Comparison of ENCODE assay signal across 1 cellular context in the genomic region with DNA sequence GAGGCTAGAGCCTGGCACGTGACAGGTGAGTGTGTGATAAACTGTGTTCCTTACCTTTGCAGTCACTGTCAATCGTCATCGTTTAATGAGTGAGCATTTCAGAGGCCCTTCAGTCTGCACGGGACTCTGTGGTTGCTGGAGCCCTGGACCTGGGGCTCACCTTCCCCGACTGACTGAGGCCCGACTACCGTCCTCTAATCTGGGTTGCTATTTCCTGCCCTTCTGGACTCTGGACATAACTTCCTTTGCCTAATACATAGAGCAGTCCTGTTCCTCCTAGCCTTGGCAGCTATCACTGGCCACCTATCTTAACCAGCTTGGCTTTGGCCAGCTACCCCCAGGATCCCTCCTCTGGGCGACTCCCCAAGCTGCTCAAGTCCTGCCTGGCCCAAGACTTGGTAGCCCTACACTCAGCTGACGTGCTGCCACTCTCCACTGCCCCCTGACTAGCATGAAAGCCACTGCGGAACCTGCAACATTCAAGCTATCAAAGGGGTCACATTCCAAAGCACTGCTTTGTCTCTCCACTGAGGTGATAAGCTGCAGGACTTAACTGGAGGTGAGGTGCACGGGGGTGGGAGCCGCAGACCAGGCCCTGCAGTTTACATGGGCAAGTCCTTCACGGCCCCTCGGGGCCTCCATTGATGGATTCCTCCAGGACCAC.
TF ChIP-seq lines count a peak whose summit lies in the region.

No MANE protein-coding gene starts in this region.

TF ChIP-seq in HepG2, 621 proteins besides CTCF, POLR2A, EP300 and RAD21 (continued from another document and continues in another):
- TF ChIP-seq, protein P1, sequence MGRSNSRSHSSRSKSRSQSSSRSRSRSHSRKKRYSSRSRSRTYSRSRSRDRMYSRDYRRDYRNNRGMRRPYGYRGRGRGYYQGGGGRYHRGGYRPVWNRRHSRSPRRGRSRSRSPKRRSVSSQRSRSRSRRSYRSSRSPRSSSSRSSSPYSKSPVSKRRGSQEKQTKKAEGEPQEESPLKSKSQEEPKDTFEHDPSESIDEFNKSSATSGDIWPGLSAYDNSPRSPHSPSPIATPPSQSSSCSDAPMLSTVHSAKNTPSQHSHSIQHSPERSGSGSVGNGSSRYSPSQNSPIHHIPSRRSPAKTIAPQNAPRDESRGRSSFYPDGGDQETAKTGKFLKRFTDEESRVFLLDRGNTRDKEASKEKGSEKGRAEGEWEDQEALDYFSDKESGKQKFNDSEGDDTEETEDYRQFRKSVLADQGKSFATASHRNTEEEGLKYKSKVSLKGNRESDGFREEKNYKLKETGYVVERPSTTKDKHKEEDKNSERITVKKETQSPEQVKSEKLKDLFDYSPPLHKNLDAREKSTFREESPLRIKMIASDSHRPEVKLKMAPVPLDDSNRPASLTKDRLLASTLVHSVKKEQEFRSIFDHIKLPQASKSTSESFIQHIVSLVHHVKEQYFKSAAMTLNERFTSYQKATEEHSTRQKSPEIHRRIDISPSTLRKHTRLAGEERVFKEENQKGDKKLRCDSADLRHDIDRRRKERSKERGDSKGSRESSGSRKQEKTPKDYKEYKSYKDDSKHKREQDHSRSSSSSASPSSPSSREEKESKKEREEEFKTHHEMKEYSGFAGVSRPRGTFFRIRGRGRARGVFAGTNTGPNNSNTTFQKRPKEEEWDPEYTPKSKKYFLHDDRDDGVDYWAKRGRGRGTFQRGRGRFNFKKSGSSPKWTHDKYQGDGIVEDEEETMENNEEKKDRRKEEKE (IDR thresholded peaks at IDR 0.05): no peak
- TF ChIP-seq ZSCAN12 (CRISPR knock-in tag; IDR thresholded peaks at IDR 0.05) (no peak), KLF12 (CRISPR knock-in tag; IDR thresholded peaks at IDR 0.05; ENCODE audit: borderline replicate concordance) (no peak), ZKSCAN1 (IDR thresholded peaks at IDR 0.05; ENCODE audit: low read length) (no peak), ZNF660 (CRISPR knock-in tag; IDR thresholded peaks at IDR 0.05; ENCODE audit: borderline replicate concordance, low read depth) (no peak), NR2F2 (IDR thresholded peaks at IDR 0.05; ENCODE audit: borderline replicate concordance, low read depth) (no peak; the same call in 1 of the 2 replicates), ETV5 (CRISPR knock-in tag; IDR thresholded peaks at IDR 0.05; ENCODE audit: borderline replicate concordance) (peak; percentile 93), CBFB (CRISPR knock-in tag; IDR thresholded peaks at IDR 0.05) (peak; percentile 37; the same call in 1 of the 2 replicates), CEBPG (CRISPR knock-in tag; IDR thresholded peaks at IDR 0.05) (0 out of 2 replicates have a peak, but pooled peaks have one; percentile 35), XRCC5 (optimal IDR thresholded peaks at IDR 0.05; ENCODE audit: low read length) (peak; percentile 72), ZNF672 (CRISPR knock-in tag; IDR thresholded peaks at IDR 0.05) (no peak), ZNF816 (CRISPR knock-in tag; IDR thresholded peaks at IDR 0.05; ENCODE audit: borderline replicate concordance) (no peak), ZNF839 (CRISPR knock-in tag; IDR thresholded peaks at IDR 0.05; ENCODE audit: borderline replicate concordance) (peak; percentile 78; the same call in 1 of the 2 replicates), RBM39 (IDR thresholded peaks at IDR 0.05; ENCODE audit: low read depth, low read length, poor library complexity, severe bottlenecking) (no peak), CBX2 (IDR thresholded peaks at IDR 0.05; ENCODE audit: low read depth, low read length) (no peak), CBX2 (CRISPR knock-in tag; IDR thresholded peaks at IDR 0.05; ENCODE audit: low read depth) (no peak), ZFAT (CRISPR knock-in tag; conservative IDR thresholded peaks at IDR 0.05) (no peak), TGIF2 (CRISPR knock-in tag; IDR thresholded peaks at IDR 0.05) (no peak), GPN1 (CRISPR knock-in tag; IDR thresholded peaks at IDR 0.05; ENCODE audit: borderline replicate concordance) (no peak), ZNF674 (CRISPR knock-in tag; IDR thresholded peaks at IDR 0.05; ENCODE audit: low read depth) (no peak), PRMT3 (CRISPR knock-in tag; IDR thresholded peaks at IDR 0.05; ENCODE audit: borderline replicate concordance, low read depth) (no peak), ZNF501 (CRISPR knock-in tag; IDR thresholded peaks at IDR 0.05) (0 out of 2 replicates have a peak, but pooled peaks have one; percentile 41), ZFP36 (IDR thresholded peaks at IDR 0.05; ENCODE audit: borderline replicate concordance, low read depth, low read length, partially characterized antibody) (no peak), HDAC2 (CRISPR knock-in tag; IDR thresholded peaks at IDR 0.05) (peak; percentile 75), CHD2 (IDR thresholded peaks at IDR 0.05; ENCODE audit: low read depth, low read length) (no peak), PHF8 (CRISPR knock-in tag; IDR thresholded peaks at IDR 0.05) (peak; percentile 64), ZNF335 (CRISPR knock-in tag; IDR thresholded peaks at IDR 0.05) (peak; percentile 86), ZNF468 (CRISPR knock-in tag; IDR thresholded peaks at IDR 0.05) (no peak), CBX5 (CRISPR knock-in tag; IDR thresholded peaks at IDR 0.05; ENCODE audit: borderline replicate concordance) (peak; percentile 39; the same call in 1 of the 2 replicates), ZNF83 (CRISPR knock-in tag; IDR thresholded peaks at IDR 0.05; ENCODE audit: borderline replicate concordance) (no peak)
- TF ChIP-seq, protein P2, sequence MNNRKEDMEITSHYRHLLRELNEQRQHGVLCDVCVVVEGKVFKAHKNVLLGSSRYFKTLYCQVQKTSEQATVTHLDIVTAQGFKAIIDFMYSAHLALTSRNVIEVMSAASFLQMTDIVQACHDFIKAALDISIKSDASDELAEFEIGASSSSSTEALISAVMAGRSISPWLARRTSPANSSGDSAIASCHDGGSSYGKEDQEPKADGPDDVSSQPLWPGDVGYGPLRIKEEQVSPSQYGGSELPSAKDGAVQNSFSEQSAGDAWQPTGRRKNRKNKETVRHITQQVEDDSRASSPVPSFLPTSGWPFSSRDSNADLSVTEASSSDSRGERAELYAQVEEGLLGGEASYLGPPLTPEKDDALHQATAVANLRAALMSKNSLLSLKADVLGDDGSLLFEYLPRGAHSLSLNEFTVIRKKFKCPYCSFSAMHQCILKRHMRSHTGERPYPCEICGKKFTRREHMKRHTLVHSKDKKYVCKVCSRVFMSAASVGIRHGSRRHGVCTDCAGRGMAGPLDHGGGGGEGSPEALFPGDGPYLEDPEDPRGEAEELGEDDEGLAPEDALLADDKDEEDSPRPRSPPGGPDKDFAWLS (CRISPR knock-in tag; IDR thresholded peaks at IDR 0.05; ENCODE audit: borderline replicate concordance): no peak
- TF ChIP-seq, protein P3, sequence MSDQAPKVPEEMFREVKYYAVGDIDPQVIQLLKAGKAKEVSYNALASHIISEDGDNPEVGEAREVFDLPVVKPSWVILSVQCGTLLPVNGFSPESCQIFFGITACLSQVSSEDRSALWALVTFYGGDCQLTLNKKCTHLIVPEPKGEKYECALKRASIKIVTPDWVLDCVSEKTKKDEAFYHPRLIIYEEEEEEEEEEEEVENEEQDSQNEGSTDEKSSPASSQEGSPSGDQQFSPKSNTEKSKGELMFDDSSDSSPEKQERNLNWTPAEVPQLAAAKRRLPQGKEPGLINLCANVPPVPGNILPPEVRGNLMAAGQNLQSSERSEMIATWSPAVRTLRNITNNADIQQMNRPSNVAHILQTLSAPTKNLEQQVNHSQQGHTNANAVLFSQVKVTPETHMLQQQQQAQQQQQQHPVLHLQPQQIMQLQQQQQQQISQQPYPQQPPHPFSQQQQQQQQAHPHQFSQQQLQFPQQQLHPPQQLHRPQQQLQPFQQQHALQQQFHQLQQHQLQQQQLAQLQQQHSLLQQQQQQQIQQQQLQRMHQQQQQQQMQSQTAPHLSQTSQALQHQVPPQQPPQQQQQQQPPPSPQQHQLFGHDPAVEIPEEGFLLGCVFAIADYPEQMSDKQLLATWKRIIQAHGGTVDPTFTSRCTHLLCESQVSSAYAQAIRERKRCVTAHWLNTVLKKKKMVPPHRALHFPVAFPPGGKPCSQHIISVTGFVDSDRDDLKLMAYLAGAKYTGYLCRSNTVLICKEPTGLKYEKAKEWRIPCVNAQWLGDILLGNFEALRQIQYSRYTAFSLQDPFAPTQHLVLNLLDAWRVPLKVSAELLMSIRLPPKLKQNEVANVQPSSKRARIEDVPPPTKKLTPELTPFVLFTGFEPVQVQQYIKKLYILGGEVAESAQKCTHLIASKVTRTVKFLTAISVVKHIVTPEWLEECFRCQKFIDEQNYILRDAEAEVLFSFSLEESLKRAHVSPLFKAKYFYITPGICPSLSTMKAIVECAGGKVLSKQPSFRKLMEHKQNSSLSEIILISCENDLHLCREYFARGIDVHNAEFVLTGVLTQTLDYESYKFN (CRISPR knock-in tag; conservative IDR thresholded peaks at IDR 0.05): peak; percentile 92
- TF ChIP-seq, protein P4, sequence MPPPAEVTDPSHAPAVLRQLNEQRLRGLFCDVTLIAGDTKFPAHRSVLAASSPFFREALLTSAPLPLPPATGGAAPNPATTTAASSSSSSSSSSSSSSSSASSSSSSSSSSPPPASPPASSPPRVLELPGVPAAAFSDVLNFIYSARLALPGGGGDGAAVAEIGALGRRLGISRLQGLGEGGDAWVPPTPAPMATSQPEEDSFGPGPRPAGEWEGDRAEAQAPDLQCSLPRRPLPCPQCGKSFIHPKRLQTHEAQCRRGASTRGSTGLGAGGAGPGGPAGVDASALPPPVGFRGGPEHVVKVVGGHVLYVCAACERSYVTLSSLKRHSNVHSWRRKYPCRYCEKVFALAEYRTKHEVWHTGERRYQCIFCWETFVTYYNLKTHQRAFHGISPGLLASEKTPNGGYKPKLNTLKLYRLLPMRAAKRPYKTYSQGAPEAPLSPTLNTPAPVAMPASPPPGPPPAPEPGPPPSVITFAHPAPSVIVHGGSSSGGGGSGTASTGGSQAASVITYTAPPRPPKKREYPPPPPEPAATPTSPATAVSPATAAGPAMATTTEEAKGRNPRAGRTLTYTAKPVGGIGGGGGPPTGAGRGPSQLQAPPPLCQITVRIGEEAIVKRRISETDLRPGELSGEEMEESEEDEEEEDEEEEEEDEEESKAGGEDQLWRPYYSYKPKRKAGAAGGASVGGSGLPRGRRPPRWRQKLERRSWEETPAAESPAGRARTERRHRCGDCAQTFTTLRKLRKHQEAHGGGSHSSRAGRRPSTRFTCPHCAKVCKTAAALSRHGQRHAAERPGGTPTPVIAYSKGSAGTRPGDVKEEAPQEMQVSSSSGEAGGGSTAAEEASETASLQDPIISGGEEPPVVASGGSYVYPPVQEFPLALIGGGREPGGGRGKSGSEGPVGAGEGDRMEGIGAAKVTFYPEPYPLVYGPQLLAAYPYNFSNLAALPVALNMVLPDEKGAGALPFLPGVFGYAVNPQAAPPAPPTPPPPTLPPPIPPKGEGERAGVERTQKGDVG (CRISPR knock-in tag; IDR thresholded peaks at IDR 0.05; ENCODE audit: borderline replicate concordance): no peak
- TF ChIP-seq, protein P5, sequence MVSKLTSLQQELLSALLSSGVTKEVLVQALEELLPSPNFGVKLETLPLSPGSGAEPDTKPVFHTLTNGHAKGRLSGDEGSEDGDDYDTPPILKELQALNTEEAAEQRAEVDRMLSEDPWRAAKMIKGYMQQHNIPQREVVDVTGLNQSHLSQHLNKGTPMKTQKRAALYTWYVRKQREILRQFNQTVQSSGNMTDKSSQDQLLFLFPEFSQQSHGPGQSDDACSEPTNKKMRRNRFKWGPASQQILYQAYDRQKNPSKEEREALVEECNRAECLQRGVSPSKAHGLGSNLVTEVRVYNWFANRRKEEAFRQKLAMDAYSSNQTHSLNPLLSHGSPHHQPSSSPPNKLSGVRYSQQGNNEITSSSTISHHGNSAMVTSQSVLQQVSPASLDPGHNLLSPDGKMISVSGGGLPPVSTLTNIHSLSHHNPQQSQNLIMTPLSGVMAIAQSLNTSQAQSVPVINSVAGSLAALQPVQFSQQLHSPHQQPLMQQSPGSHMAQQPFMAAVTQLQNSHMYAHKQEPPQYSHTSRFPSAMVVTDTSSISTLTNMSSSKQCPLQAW (CRISPR knock-in tag; IDR thresholded peaks at IDR 0.05): peak; percentile 69
- TF ChIP-seq, protein P6, sequence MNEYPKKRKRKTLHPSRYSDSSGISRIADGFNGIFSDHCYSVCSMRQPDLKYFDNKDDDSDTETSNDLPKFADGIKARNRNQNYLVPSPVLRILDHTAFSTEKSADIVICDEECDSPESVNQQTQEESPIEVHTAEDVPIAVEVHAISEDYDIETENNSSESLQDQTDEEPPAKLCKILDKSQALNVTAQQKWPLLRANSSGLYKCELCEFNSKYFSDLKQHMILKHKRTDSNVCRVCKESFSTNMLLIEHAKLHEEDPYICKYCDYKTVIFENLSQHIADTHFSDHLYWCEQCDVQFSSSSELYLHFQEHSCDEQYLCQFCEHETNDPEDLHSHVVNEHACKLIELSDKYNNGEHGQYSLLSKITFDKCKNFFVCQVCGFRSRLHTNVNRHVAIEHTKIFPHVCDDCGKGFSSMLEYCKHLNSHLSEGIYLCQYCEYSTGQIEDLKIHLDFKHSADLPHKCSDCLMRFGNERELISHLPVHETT (CRISPR knock-in tag; conservative IDR thresholded peaks at IDR 0.05): no peak
- TF ChIP-seq, protein P7, sequence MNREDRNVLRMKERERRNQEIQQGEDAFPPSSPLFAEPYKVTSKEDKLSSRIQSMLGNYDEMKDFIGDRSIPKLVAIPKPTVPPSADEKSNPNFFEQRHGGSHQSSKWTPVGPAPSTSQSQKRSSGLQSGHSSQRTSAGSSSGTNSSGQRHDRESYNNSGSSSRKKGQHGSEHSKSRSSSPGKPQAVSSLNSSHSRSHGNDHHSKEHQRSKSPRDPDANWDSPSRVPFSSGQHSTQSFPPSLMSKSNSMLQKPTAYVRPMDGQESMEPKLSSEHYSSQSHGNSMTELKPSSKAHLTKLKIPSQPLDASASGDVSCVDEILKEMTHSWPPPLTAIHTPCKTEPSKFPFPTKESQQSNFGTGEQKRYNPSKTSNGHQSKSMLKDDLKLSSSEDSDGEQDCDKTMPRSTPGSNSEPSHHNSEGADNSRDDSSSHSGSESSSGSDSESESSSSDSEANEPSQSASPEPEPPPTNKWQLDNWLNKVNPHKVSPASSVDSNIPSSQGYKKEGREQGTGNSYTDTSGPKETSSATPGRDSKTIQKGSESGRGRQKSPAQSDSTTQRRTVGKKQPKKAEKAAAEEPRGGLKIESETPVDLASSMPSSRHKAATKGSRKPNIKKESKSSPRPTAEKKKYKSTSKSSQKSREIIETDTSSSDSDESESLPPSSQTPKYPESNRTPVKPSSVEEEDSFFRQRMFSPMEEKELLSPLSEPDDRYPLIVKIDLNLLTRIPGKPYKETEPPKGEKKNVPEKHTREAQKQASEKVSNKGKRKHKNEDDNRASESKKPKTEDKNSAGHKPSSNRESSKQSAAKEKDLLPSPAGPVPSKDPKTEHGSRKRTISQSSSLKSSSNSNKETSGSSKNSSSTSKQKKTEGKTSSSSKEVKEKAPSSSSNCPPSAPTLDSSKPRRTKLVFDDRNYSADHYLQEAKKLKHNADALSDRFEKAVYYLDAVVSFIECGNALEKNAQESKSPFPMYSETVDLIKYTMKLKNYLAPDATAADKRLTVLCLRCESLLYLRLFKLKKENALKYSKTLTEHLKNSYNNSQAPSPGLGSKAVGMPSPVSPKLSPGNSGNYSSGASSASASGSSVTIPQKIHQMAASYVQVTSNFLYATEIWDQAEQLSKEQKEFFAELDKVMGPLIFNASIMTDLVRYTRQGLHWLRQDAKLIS (CRISPR knock-in tag; IDR thresholded peaks at IDR 0.05): no peak
- TF ChIP-seq, protein P8, sequence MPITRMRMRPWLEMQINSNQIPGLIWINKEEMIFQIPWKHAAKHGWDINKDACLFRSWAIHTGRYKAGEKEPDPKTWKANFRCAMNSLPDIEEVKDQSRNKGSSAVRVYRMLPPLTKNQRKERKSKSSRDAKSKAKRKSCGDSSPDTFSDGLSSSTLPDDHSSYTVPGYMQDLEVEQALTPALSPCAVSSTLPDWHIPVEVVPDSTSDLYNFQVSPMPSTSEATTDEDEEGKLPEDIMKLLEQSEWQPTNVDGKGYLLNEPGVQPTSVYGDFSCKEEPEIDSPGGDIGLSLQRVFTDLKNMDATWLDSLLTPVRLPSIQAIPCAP (CRISPR knock-in tag; IDR thresholded peaks at IDR 0.05; ENCODE audit: low read depth): no peak
